ENCODE assay signal across 9 cellular contexts in genomic region chr3:150635526-150635925, GRCh38. TPM values are rescaled to one million over a fixed set of nuclear protein-coding genes. Genes with fewer than 3 reads are reported as not detected.
DNase-seq lines count a peak whose midpoint lies in the region; ATAC-seq lines count a peak whose summit lies in the region.
"Had no signal": no experiment of that assay in that cellular context is flagged by ENCODE, and none has a peak within 500 bp of the region (broad histone marks: within the 10 kb centered on the region; RNA-seq: fewer than 3 reads in every experiment).

No MANE protein-coding gene starts in this region.

- H3K4me1 ChIP-seq in NT2/D1 (ENCODE audit: insufficient read depth, insufficient read length) = no peaks in the 10 kb centered on the region

- ATAC-seq in GM18502 (IDR thresholded peaks at IDR 0.05; ENCODE audit: poor library complexity, unreplicated experiment) = peak; percentile 83
- ATAC-seq in HG02623 (IDR thresholded peaks at IDR 0.05; ENCODE audit: unreplicated experiment) = peak; percentile 60

- no peaks in the 10 kb centered on the region for H3K9me3 ChIP-seq in NT2/D1 (ENCODE audit: insufficient read depth, low read length)

- no peak overlapping the region for H3K4me3 Mint-ChIP-seq in activated T-helper 1 cell treated with anti-CD3 and anti-CD28 coated beads, Interleukin-12 subunit alpha, Interleukin-12 subunit beta, Interleukin-2, Interleukin-4 antibody, amounts not matched to agents 30 ng/mL and 10 ng/mL and 1 ng/mL, durations not matched to agents 14 hours and 24 hours and 36 hours

- H3K9ac ChIP-seq in NT2/D1 (ENCODE audit: insufficient read length, low read depth) = no peak overlapping the region

- no peaks in the 10 kb centered on the region for H3K9me3 Mint-ChIP-seq in activated T-helper 1 cell treated with anti-CD3 and anti-CD28 coated beads, Interleukin-12 subunit alpha, Interleukin-12 subunit beta, Interleukin-2, Interleukin-4 antibody, amounts not matched to agents 30 ng/mL and 10 ng/mL and 1 ng/mL, durations not matched to agents 14 hours and 24 hours and 36 hours

- peaks cover 22% of the 10 kb centered on the region for H3K4me1 Mint-ChIP-seq in activated T-helper 1 cell treated with anti-CD3 and anti-CD28 coated beads, Interleukin-12 subunit alpha, Interleukin-12 subunit beta, Interleukin-2, Interleukin-4 antibody, amounts not matched to agents 30 ng/mL and 10 ng/mL and 1 ng/mL, durations not matched to agents 14 hours and 24 hours and 36 hours (ENCODE audit: low read depth)

- H3K36me3 Mint-ChIP-seq in activated T-helper 1 cell treated with anti-CD3 and anti-CD28 coated beads, Interleukin-12 subunit alpha, Interleukin-12 subunit beta, Interleukin-2, Interleukin-4 antibody, amounts not matched to agents 30 ng/mL and 10 ng/mL and 1 ng/mL, durations not matched to agents 14 hours and 24 hours and 36 hours (ENCODE audit: low read depth) = peaks cover 6% of the 10 kb centered on the region

- intact Hi-C loops in activated T-helper 1 cell treated with anti-CD3 and anti-CD28 coated beads, Interleukin-12 subunit alpha, Interleukin-12 subunit beta, Interleukin-2, Interleukin-4 antibody, amounts not matched to agents 30 ng/mL and 10 ng/mL and 1 ng/mL, durations not matched to agents 14 hours and 24 hours and 36 hours (cut with micrococcal nuclease) = loop anchor here (1.0 kb wide), 1 partner anchor 12 kb away; no protein-coding TSS in a partner anchor

- DNase-seq in NT2/D1 (ENCODE audit: low read depth, low spot score) = peak; percentile 20
- DNase-seq in lung microvascular endothelial cell (ENCODE audit: low read depth in 2 of 2) = peak; percentile 10 to 34
- no peak for DNase-seq in A172 (ENCODE audit: low spot score)
- DNase-seq in activated T-helper 1 cell treated with anti-CD3 and anti-CD28 coated beads, Interleukin-12 subunit alpha, Interleukin-12 subunit beta, Interleukin-2, Interleukin-4 antibody, amounts not matched to agents 30 ng/mL and 10 ng/mL and 1 ng/mL, durations not matched to agents 14 hours and 24 hours and 36 hours (ENCODE audit: low spot score) = no peak
- no peak for DNase-seq in AG08395 (ENCODE audit: low spot score)
- DNase-seq in NK-92 (lab: John Stamatoyannopoulos, UW; ENCODE audit: unreplicated experiment) = no peak
- DNase-seq: NCI-H526 had no signal

- H3K4me3 ChIP-seq in NT2/D1 (ENCODE audit: insufficient read length, low read depth) = no peak overlapping the region

- H3K27me3 Mint-ChIP-seq in activated T-helper 1 cell treated with anti-CD3 and anti-CD28 coated beads, Interleukin-12 subunit alpha, Interleukin-12 subunit beta, Interleukin-2, Interleukin-4 antibody, amounts not matched to agents 30 ng/mL and 10 ng/mL and 1 ng/mL, durations not matched to agents 14 hours and 24 hours and 36 hours (ENCODE audit: insufficient read depth) = no peaks in the 10 kb centered on the region

- no peaks in the 10 kb centered on the region for H3K27me3 ChIP-seq in NT2/D1 (ENCODE audit: insufficient read depth, insufficient read length)

- H3K36me3 ChIP-seq in NT2/D1 (ENCODE audit: insufficient read depth, insufficient read length, low read length) = peaks cover 6% of the 10 kb centered on the region

- no peak overlapping the region for H3K27ac Mint-ChIP-seq in activated T-helper 1 cell treated with anti-CD3 and anti-CD28 coated beads, Interleukin-12 subunit alpha, Interleukin-12 subunit beta, Interleukin-2, Interleukin-4 antibody, amounts not matched to agents 30 ng/mL and 10 ng/mL and 1 ng/mL, durations not matched to agents 14 hours and 24 hours and 36 hours

RNA-seq across cellular contexts. Expression of gene SELENOT, which starts 32.4 kb away (rescaled TPM):
- 44.9 and 88.7 TPM in 2 replicates for total RNA-seq in lung microvascular endothelial cell
- total RNA-seq in A172 (2014; rRNA removed; shearing (Covaris generic)) = 171 and 237 TPM in 2 replicates
- total RNA-seq in activated T-helper 1 cell treated with anti-CD3 and anti-CD28 coated beads, Interleukin-12 subunit alpha, Interleukin-12 subunit beta, Interleukin-2, Interleukin-4 antibody, amounts not matched to agents 30 ng/mL and 10 ng/mL and 1 ng/mL, durations not matched to agents 14 hours and 24 hours and 36 hours = 139 and 140 TPM in 2 replicates

Comparison
In these comparisons a context has a peak if more than half of its experiments do, and no peak if none do; other contexts are left out.
1. DNase-seq: peak in NT2/D1 (single experiment) and lung microvascular endothelial cell (2 of 2); none in A172 (single experiment), activated T-helper 1 cell treated with anti-CD3 and anti-CD28 coated beads, Interleukin-12 subunit alpha, Interleukin-12 subunit beta, Interleukin-2, Interleukin-4 antibody, amounts not matched to agents 30 ng/mL and 10 ng/mL and 1 ng/mL, durations not matched to agents 14 hours and 24 hours and 36 hours (single experiment), AG08395 (single experiment) and NK-92 (single experiment).